ENCODE assay signal across 12 cellular contexts in the genomic region with DNA sequence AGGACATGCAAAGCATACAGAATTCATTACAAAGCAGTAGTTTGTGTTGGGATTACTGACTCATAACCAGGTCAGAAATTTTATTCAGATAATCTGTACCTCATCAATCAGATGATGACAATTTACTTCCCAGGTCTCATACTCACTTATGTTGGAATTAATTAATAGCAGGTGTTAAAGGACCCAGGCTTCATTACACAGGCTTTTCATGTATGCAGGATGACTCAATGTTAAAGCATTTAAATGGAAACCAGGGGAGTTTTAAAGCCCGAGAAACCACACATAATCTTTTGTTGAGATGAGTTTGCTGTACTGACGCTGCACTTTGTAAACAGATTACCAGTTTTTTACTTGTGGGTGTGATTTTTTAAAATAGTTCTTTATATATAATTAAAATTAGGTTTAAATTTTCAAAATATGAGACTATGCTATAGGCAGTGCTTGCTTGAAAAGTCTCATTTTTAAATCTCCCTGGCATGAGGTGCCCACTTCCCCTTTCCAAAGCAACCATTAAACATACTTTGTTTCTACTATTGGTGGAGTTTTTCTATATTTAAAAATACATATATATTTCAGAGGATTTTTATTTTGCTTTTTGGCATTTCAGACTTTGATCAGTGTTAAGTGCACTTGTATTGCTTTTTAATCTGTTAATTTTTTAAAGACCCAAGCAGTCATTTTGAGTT. TPM values are rescaled to one million over a fixed set of nuclear protein-coding genes. Genes with fewer than 3 reads are reported as not detected.
DNase-seq lines count a peak whose midpoint lies in the region; ATAC-seq, FAIRE-seq and TF ChIP-seq lines count a peak whose summit lies in the region.
"Had no signal": no experiment of that assay in that cellular context is flagged by ENCODE, and none has a peak within 500 bp of the region (broad histone marks: within the 10 kb centered on the region; RNA-seq: fewer than 3 reads in every experiment).

No MANE protein-coding gene starts in this region.

- H3K36me3 ChIP-seq in GM12878 (ENCODE audit: control insufficient read depth in 2 of 2, insufficient read depth in 2 of 2, low read length in 1 of 2) (peaks cover 0 to 15% of the 10 kb centered on the region in 2 experiments), MG63 (peaks cover 42% of the 10 kb centered on the region)

- no peaks in the 10 kb centered on the region for H3K4me1 ChIP-seq in GM12878 (ENCODE audit: control insufficient read depth, insufficient read depth, low read length)

- no peak overlapping the region for H3K4me3 Mint-ChIP-seq in CD4-positive, alpha-beta T cell
- no peak overlapping the region for H3K4me3 Mint-ChIP-seq in natural killer cell treated with Interleukin-12 subunit alpha and Interleukin-12 subunit beta and Interleukin-15 and Interleukin-18, amount 100 ng/mL, for 72 hours

- no peaks in the 10 kb centered on the region for H3K27me3 Mint-ChIP-seq in CD4-positive, alpha-beta T cell
- no peaks in the 10 kb centered on the region for H3K27me3 Mint-ChIP-seq in natural killer cell treated with Interleukin-12 subunit alpha and Interleukin-12 subunit beta and Interleukin-15 and Interleukin-18, amount 100 ng/mL, for 72 hours

- H3K4me1 Mint-ChIP-seq in CD4-positive, alpha-beta T cell (ENCODE audit: low read depth): no peaks in the 10 kb centered on the region
- H3K4me1 Mint-ChIP-seq in natural killer cell treated with Interleukin-12 subunit alpha and Interleukin-12 subunit beta and Interleukin-15 and Interleukin-18, amount 100 ng/mL, for 72 hours (ENCODE audit: low read depth in 2 of 2): no peaks in the 10 kb centered on the region

- no peak for TF ChIP-seq EP300 in GM12878 (IDR thresholded peaks at IDR 0.05; ENCODE audit: borderline replicate concordance in 1 of 2, control insufficient read depth in 1 of 2, low read depth in 2 of 2, low read length in 2 of 2)

- TF ChIP-seq CTCF in AG09319 (IDR thresholded peaks at IDR 0.05; ENCODE audit: low read depth, low read length): no peak
- TF ChIP-seq CTCF in GM12878 (IDR thresholded peaks at IDR 0.05 in 2 of 3, conservative IDR thresholded peaks at IDR 0.05 in 1 of 3; ENCODE audit: control insufficient read depth in 2 of 3, extremely low read depth in 1 of 3, insufficient read depth in 1 of 3, low read depth in 3 of 3, low read length in 3 of 3): no peak
- TF ChIP-seq CTCF in CD4-positive, alpha-beta T cell (IDR thresholded peaks at IDR 0.05): no peak

- H3K27ac Mint-ChIP-seq in CD4-positive, alpha-beta T cell: no peak overlapping the region
- H3K27ac Mint-ChIP-seq in natural killer cell treated with Interleukin-12 subunit alpha and Interleukin-12 subunit beta and Interleukin-15 and Interleukin-18, amount 100 ng/mL, for 72 hours: peak overlapping the region in 1 of 2 donors; percentile 12

- BruUV-seq in GM12878 (replicated peaks; lab: Mats Ljungman, UMichigan): TSS peak; percentile 27

- no peaks in the 10 kb centered on the region for H4K20me1 ChIP-seq in GM12878 (ENCODE audit: control insufficient read depth, insufficient read depth)

- RAD21 ChIA-PET in GM12878 (lab: Charles Lee; ENCODE audit: unreplicated experiment): no interaction called here

- no peak overlapping the region for H3K4me2 ChIP-seq in GM12878 (ENCODE audit: control insufficient read depth, insufficient read depth)

- 5% methylated on average over 2 of the region's 2 CpGs for WGBS in GM12878 (ENCODE audit: insufficient coverage, insufficient replicate concordance, low lambda C conversion rate, missing lambda C conversion rate)

- H3K27me3 ChIP-seq in GM12878 (replicated peaks in 1 of 2; ENCODE audit: control insufficient read depth in 2 of 2, insufficient read depth in 2 of 2, low read length in 1 of 2) (no peaks in the 10 kb centered on the region), MG63 (no peaks in the 10 kb centered on the region)
- H3K27me3 ChIP-seq in CD4-positive, alpha-beta T cell (ENCODE audit: control insufficient read depth, insufficient read depth, low read length): no peaks in the 10 kb centered on the region

- in situ Hi-C loops in GM12878 (cut with MboI): no loop called here

- DNase-seq in AG09319 (ENCODE audit: extremely low read depth, low read depth) (peak; percentile 75), HS-5 (ENCODE audit: low read depth) (peak; percentile 88), GM12878 (ENCODE audit: low read depth, low spot score) (no peak), kidney glomerular epithelial cell (lab: John Stamatoyannopoulos, UW) (peak; percentile 77), MG63 (no peak)
- no peak for DNase-seq in CD4-positive, alpha-beta T cell
- DNase-seq in stimulated activated CD4-positive, alpha-beta T cell treated with anti-CD3 and anti-CD28 coated beads, Interleukin-15, amount 100 ng/mL, for 24 hours: no peak
- no peak for DNase-seq in natural killer cell treated with Interleukin-12 subunit alpha and Interleukin-12 subunit beta and Interleukin-15 and Interleukin-18, amount 100 ng/mL, for 72 hours (ENCODE audit: low spot score)
- DNase-seq: caudate nucleus, DMS79, NCI-H345, trophoblast cell had no signal

- POLR2A ChIA-PET in GM12878 (lab: Charles Lee): no interaction called here
- POLR2A ChIA-PET in CD4-positive, alpha-beta T cell (lab: Charles Lee): interaction anchor here (0.6 kb wide), 1 partner anchor 573 kb away, joined by 3 read pairs; no protein-coding TSS in a partner anchor

- FAIRE-seq in GM12878 (lab: Jason Lieb, UNC): no peak

- ATAC-seq in GM12878: peak; percentile 30; the same call in 2 of the 3 replicates
- no peak for ATAC-seq in CD4-positive, alpha-beta T cell (ENCODE audit: poor library complexity)
- no peak for ATAC-seq in natural killer cell treated with Interleukin-12 subunit alpha and Interleukin-12 subunit beta and Interleukin-15 and Interleukin-18, amount 100 ng/mL, for 72 hours

- H2AFZ ChIP-seq in GM12878 (ENCODE audit: control insufficient read depth, low read depth, low read length): no peak overlapping the region

- H3K9me3 Mint-ChIP-seq in CD4-positive, alpha-beta T cell: no peaks in the 10 kb centered on the region
- no peaks in the 10 kb centered on the region for H3K9me3 Mint-ChIP-seq in natural killer cell treated with Interleukin-12 subunit alpha and Interleukin-12 subunit beta and Interleukin-15 and Interleukin-18, amount 100 ng/mL, for 72 hours

- H3K27ac ChIP-seq in GM12878 (ENCODE audit: control insufficient read depth, insufficient read depth): no peak overlapping the region
- H3K27ac ChIP-seq in CD4-positive, alpha-beta T cell (ENCODE audit: low read depth, low read length): no peak overlapping the region

- intact Hi-C loops in GM12878 (cut with micrococcal nuclease; ENCODE audit: unreplicated experiment): no loop called here
- intact Hi-C loops in CD4-positive, alpha-beta T cell (cut with DNase I, micrococcal nuclease): no loop called here

- peaks cover 78% of the 10 kb centered on the region for H3K36me3 Mint-ChIP-seq in CD4-positive, alpha-beta T cell (ENCODE audit: low read depth)
- H3K36me3 Mint-ChIP-seq in natural killer cell treated with Interleukin-12 subunit alpha and Interleukin-12 subunit beta and Interleukin-15 and Interleukin-18, amount 100 ng/mL, for 72 hours: peaks cover 26% of the 10 kb centered on the region

- SMC1A ChIA-PET in GM12878 (lab: Charles Lee; ENCODE audit: uncharacterized antibody, unreplicated experiment): interaction anchor here (1.0 to 1.1 kb wide), 2 partner anchors 30 to 120 kb away, joined by 3 to 5 read pairs; no protein-coding TSS in a partner anchor

- TF ChIP-seq RAD21 in GM12878 (IDR thresholded peaks at IDR 0.05; ENCODE audit: insufficient read depth, low read depth, low read length): no peak

- H3K4me3 ChIP-seq in GM12878: no peak overlapping the region
- no peak overlapping the region for H3K4me3 ChIP-seq in MG63

- no peaks in the 10 kb centered on the region for H3K79me2 ChIP-seq in GM12878 (ENCODE audit: control insufficient read depth, insufficient read depth, low read length)

- no peak for TF ChIP-seq POLR2A in GM12878 (IDR thresholded peaks at IDR 0.05; ENCODE audit: low read depth, low read length)

- CTCF ChIA-PET in GM12878 (lab: Yijun Ruan, JAX): interaction anchor here (1.0 to 1.3 kb wide), 4 partner anchors 8 to 598 kb away, joined by 3 to 5 read pairs (median 4); partner anchors contain the start of gene MAML2
- CTCF ChIA-PET in CD4-positive, alpha-beta T cell (lab: Charles Lee): no interaction called here

- H3K9ac ChIP-seq in GM12878 (ENCODE audit: control insufficient read depth, insufficient read depth, low read length): no peak overlapping the region

- H3K9me3 ChIP-seq in GM12878 (replicated peaks; ENCODE audit: control insufficient read depth, insufficient read depth, low read length) (no peaks in the 10 kb centered on the region), MG63 (no peaks in the 10 kb centered on the region)
- H3K9me3 ChIP-seq in CD4-positive, alpha-beta T cell (ENCODE audit: control insufficient read depth, low read length): no peaks in the 10 kb centered on the region

RNA-seq across cellular contexts. Expression of gene CEP57, which starts 41.0 kb away (rescaled TPM):
- total RNA-seq in GM12878 (2013; cell fraction: nucleolus; rRNA removed): 223 and 235 TPM in 2 replicates
- 45.9 and 60.1 TPM in 2 replicates for total RNA-seq in GM12878 (2014; rRNA removed)
- total RNA-seq in GM12878 (2014; rRNA removed; fragmentation: Illumina TruSeq; extraction: Trizol): 69.5 and 73.4 TPM in 2 replicates
- 52.3 and 54.1 TPM in 2 replicates for total RNA-seq in GM12878 (2021)
- 26.0 TPM for polyA plus RNA-seq in GM12878 (2011; ENCODE audit: low read depth)
- polyA plus RNA-seq in GM12878 (2011; rRNA removed): 85.4 and 144 TPM in 2 replicates
- 30.5 and 40.4 TPM in 2 replicates for polyA plus RNA-seq in GM12878 (2011; cell fraction: cytosol; rRNA removed)
- 74.9 and 83.5 TPM in 2 replicates for polyA plus RNA-seq in GM12878 (2011; cell fraction: nucleus; rRNA removed)
- polyA plus RNA-seq in GM12878 (2012): 40.4 and 54.5 TPM in 2 replicates
- 61.3 and 82.6 TPM in 2 replicates for polyA plus RNA-seq in GM12878 (2014; fragmentation: Illumina TruSeq; extraction: Trizol)
- 10 to 100 TPM; 19.4 to 25.8 TPM for polyA plus RNA-seq in GM12878 (2014; fragmentation: Nextera tagmentation; extraction: Ambion mirVana)
- 34.7 and 43.0 TPM in 2 replicates for polyA plus RNA-seq in GM12878 (2014; rRNA removed)
- polyA plus RNA-seq in GM12878 (2016; fragmentation: Nextera tagmentation; extraction: Ambion mirVana): 10 to 100 TPM; 70.4 to 77.0 TPM
- 43.2 and 68.8 TPM in 2 replicates for polyA minus RNA-seq in GM12878 (2011; rRNA and poly(A)+ RNA removed)
- polyA minus RNA-seq in GM12878 (2011; cell fraction: cytosol; rRNA and poly(A)+ RNA removed): 18.0 and 28.1 TPM in 2 replicates
- polyA minus RNA-seq in GM12878 (2011; cell fraction: nucleus; rRNA and poly(A)+ RNA removed): 38.1 and 47.7 TPM in 2 replicates
- total RNA-seq in CD4-positive, alpha-beta T cell: 10 to 100 TPM; 43.5 to 46.6 TPM
- 10 to 100 TPM; 35.0 to 52.0 TPM for total RNA-seq in natural killer cell treated with Interleukin-12 subunit alpha and Interleukin-12 subunit beta and Interleukin-15 and Interleukin-18, amount 100 ng/mL, for 72 hours
- 26.8 and 28.2 TPM in 2 replicates for total RNA-seq in MG63 (2014; rRNA removed; shearing (Covaris generic); ENCODE audit: low replicate concordance)

RNA-seq across cellular contexts. Expression of gene FAM76B, which starts 41.8 kb away (rescaled TPM):
- total RNA-seq in GM12878 (2013; cell fraction: nucleolus; rRNA removed): 197 and 200 TPM in 2 replicates
- total RNA-seq in GM12878 (2014; rRNA removed) (23.2 and 27.8 TPM in 2 replicates), GM12878 (2014; rRNA removed; fragmentation: Illumina TruSeq; extraction: Trizol) (43.9 and 46.1 TPM in 2 replicates), GM12878 (2021) (28.5 and 29.1 TPM in 2 replicates)
- 16.3 TPM for polyA plus RNA-seq in GM12878 (2011; ENCODE audit: low read depth)
- polyA plus RNA-seq in GM12878 (2011; rRNA removed) (56.8 and 101 TPM in 2 replicates), GM12878 (2014; fragmentation: Illumina TruSeq; extraction: Trizol) (32.5 and 47.7 TPM in 2 replicates), GM12878 (2014; fragmentation: Nextera tagmentation; extraction: Ambion mirVana) (10 to 100 TPM; 13.5 to 16.6 TPM), GM12878 (2014; rRNA removed) (23.4 and 29.7 TPM in 2 replicates), GM12878 (2016; fragmentation: Nextera tagmentation; extraction: Ambion mirVana) (10 to 100 TPM; 24.9 to 25.5 TPM)
- 16.9 TPM in 2 replicates for polyA plus RNA-seq in GM12878 (2011; cell fraction: cytosol; rRNA removed)
- polyA plus RNA-seq in GM12878 (2011; cell fraction: nucleus; rRNA removed): 88.4 and 119 TPM in 2 replicates
- polyA plus RNA-seq in GM12878 (2012): 26.7 and 28.5 TPM in 2 replicates
- polyA minus RNA-seq in GM12878 (2011; rRNA and poly(A)+ RNA removed): 23.9 and 33.1 TPM in 2 replicates
- 13.6 and 27.4 TPM in 2 replicates for polyA minus RNA-seq in GM12878 (2011; cell fraction: cytosol; rRNA and poly(A)+ RNA removed)
- 48.4 and 73.5 TPM in 2 replicates for polyA minus RNA-seq in GM12878 (2011; cell fraction: nucleus; rRNA and poly(A)+ RNA removed)
- total RNA-seq in CD4-positive, alpha-beta T cell: 100 to 1,000 TPM in 1 of 2 experiments, 10 to 100 TPM in 1; 95.1 to 101 TPM
- 10 to 100 TPM; 34.6 to 35.3 TPM for total RNA-seq in natural killer cell treated with Interleukin-12 subunit alpha and Interleukin-12 subunit beta and Interleukin-15 and Interleukin-18, amount 100 ng/mL, for 72 hours
- 16.4 and 16.6 TPM in 2 replicates for total RNA-seq in MG63 (2014; rRNA removed; shearing (Covaris generic); ENCODE audit: low replicate concordance)

Comparison
In these comparisons a context has a peak if more than half of its experiments do, and no peak if none do; other contexts are left out.
1. DNase-seq: peak in AG09319 (single experiment), HS-5 (single experiment) and kidney glomerular epithelial cell (single experiment); none in GM12878 (single experiment), CD4-positive, alpha-beta T cell (0 of 10), stimulated activated CD4-positive, alpha-beta T cell treated with anti-CD3 and anti-CD28 coated beads, Interleukin-15, amount 100 ng/mL, for 24 hours (single experiment), natural killer cell treated with Interleukin-12 subunit alpha and Interleukin-12 subunit beta and Interleukin-15 and Interleukin-18, amount 100 ng/mL, for 72 hours (single experiment) and MG63 (single experiment).